ENCODE assay signal across 1 cellular context in genomic region chr6:21199246-21199645, GRCh38.
TF ChIP-seq lines count a peak whose summit lies in the region.

No MANE protein-coding gene starts in this region.

TF ChIP-seq in H1, 55 proteins besides CTCF, POLR2A, EP300 and RAD21:
- TF ChIP-seq JUND (IDR thresholded peaks at IDR 0.05; ENCODE audit: low read length), result no peak
- TF ChIP-seq EZH2 (IDR thresholded peaks at IDR 0.05; ENCODE audit: low read depth, low read length, severe bottlenecking), result no peak
- no peak for TF ChIP-seq CBX5 (IDR thresholded peaks at IDR 0.05; ENCODE audit: low read depth, low read length)
- no peak for TF ChIP-seq CTBP2 (IDR thresholded peaks at IDR 0.05; ENCODE audit: borderline replicate concordance, insufficient read depth, insufficient read length, low read length)
- no peak for TF ChIP-seq NANOG (IDR thresholded peaks at IDR 0.05; ENCODE audit: insufficient read depth, low read depth, low read length, poor library complexity, severe bottlenecking)
- TF ChIP-seq SP4 (IDR thresholded peaks at IDR 0.05; ENCODE audit: low read length), result no peak
- no peak for TF ChIP-seq SIRT6 (IDR thresholded peaks at IDR 0.05; ENCODE audit: low read length)
